ENCODE assay signal across 24 cellular contexts in the genomic region with DNA sequence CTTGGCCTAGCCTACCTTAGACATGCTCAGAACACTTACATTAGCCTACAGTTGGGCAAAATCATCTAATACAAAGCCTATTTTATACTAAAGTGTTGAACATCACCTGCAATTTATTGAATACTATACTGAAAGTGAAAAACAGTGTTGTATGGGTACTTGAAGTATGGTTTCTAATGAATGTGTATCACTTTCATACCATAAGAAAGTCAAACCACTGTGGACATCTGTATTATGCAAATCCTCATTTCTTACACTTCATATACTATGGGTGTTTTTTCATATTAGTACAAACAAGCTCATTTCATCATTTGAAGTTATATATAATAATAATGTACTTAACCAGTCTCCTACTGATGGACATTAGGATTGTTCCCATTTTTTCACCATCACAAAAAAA. TPM values are rescaled to one million over a fixed set of nuclear protein-coding genes. Genes with fewer than 3 reads are reported as not detected.
DNase-seq lines count a peak whose midpoint lies in the region; ATAC-seq, FAIRE-seq and TF ChIP-seq lines count a peak whose summit lies in the region.
"Had no signal": no experiment of that assay in that cellular context is flagged by ENCODE, and none has a peak within 500 bp of the region (broad histone marks: within the 10 kb centered on the region; RNA-seq: fewer than 3 reads in every experiment).

No MANE protein-coding gene starts in this region.

- RAD21 ChIA-PET in GM12878 (lab: Charles Lee; ENCODE audit: unreplicated experiment) = no interaction called here

- SMC1A ChIA-PET in GM12878 (lab: Charles Lee; ENCODE audit: uncharacterized antibody, unreplicated experiment) = no interaction called here

- no peak for TF ChIP-seq CTCF in GM12878 (IDR thresholded peaks at IDR 0.05 in 2 of 3, conservative IDR thresholded peaks at IDR 0.05 in 1 of 3; ENCODE audit: control insufficient read depth in 2 of 3, extremely low read depth in 1 of 3, insufficient read depth in 1 of 3, low read depth in 3 of 3, low read length in 3 of 3)
- TF ChIP-seq CTCF in kidney (IDR thresholded peaks at IDR 0.05; ENCODE audit: borderline replicate concordance, extremely low read depth, insufficient read depth) = no peak
- no peak for TF ChIP-seq CTCF in HFFc6 (IDR thresholded peaks at IDR 0.05)
- TF ChIP-seq CTCF in hepatocyte (IDR thresholded peaks at IDR 0.05; ENCODE audit: poor library complexity) = no peak

- POLR2A ChIA-PET in GM12878 (lab: Charles Lee) = no interaction called here

- H3K4me3 Mint-ChIP-seq in HFFc6 = no peak overlapping the region
- H3K4me3 Mint-ChIP-seq: central memory CD8-positive, alpha-beta T cell; neural crest cell had no signal

- no peak for TF ChIP-seq POLR2A in GM12878 (IDR thresholded peaks at IDR 0.05; ENCODE audit: low read depth, low read length)

- no peaks in the 10 kb centered on the region; the same call in 1 of the 2 replicates for H4K20me1 ChIP-seq in GM12878 (ENCODE audit: control insufficient read depth, insufficient read depth)
- no peaks in the 10 kb centered on the region for H4K20me1 ChIP-seq in hepatocyte (ENCODE audit: insufficient read depth, poor library complexity, severe bottlenecking)

- H3K9me3 Mint-ChIP-seq in HFFc6 = no peaks in the 10 kb centered on the region
- H3K9me3 Mint-ChIP-seq: central memory CD8-positive, alpha-beta T cell; neural crest cell had no signal

- H3K36me3 ChIP-seq in GM12878 (ENCODE audit: control insufficient read depth in 2 of 2, insufficient read depth in 2 of 2, low read length in 1 of 2) = no peaks in the 10 kb centered on the region
- no peaks in the 10 kb centered on the region for H3K36me3 ChIP-seq in kidney (ENCODE audit: control insufficient read depth in 1 of 2, insufficient read depth in 2 of 2, low read length in 2 of 2)
- H3K36me3 ChIP-seq in hepatocyte (replicated peaks; ENCODE audit: insufficient read depth, low read depth) = no peaks in the 10 kb centered on the region
- H3K36me3 ChIP-seq: esophagus muscularis mucosa, left lung had no signal

- BruUV-seq in GM12878 (replicated peaks; lab: Mats Ljungman, UMichigan) = no TSS peak

- H3K27ac ChIP-seq in GM12878 (ENCODE audit: control insufficient read depth, insufficient read depth) = no peak overlapping the region
- H3K27ac ChIP-seq in kidney (ENCODE audit: low read depth in 2 of 2, low read length in 2 of 2) = no peak overlapping the region
- H3K27ac ChIP-seq in hepatocyte = no peak overlapping the region
- H3K27ac ChIP-seq: esophagus muscularis mucosa, left lung had no signal

- H3K9me3 ChIP-seq in GM12878 (replicated peaks; ENCODE audit: control insufficient read depth, insufficient read depth, low read length) (no peaks in the 10 kb centered on the region), kidney (ENCODE audit: control insufficient read depth in 1 of 2, low read length in 2 of 2) (no peaks in the 10 kb centered on the region), hepatocyte (ENCODE audit: low read depth) (no peaks in the 10 kb centered on the region)
- H3K9me3 ChIP-seq: esophagus muscularis mucosa, left lung had no signal

- in situ Hi-C loops in GM12878 (cut with MboI) = no loop called here

- no peak for TF ChIP-seq EP300 in GM12878 (IDR thresholded peaks at IDR 0.05; ENCODE audit: borderline replicate concordance in 1 of 2, control insufficient read depth in 1 of 2, low read depth in 2 of 2, low read length in 2 of 2)

- peak; percentile 90 for ATAC-seq in GM19452 (IDR thresholded peaks at IDR 0.05; ENCODE audit: unreplicated experiment)
- ATAC-seq in GM21825 (IDR thresholded peaks at IDR 0.05; ENCODE audit: unreplicated experiment) = peak; percentile 65
- ATAC-seq in HG03139 (IDR thresholded peaks at IDR 0.05; ENCODE audit: unreplicated experiment) = peak; percentile 68
- peak; percentile 62 for ATAC-seq in GM12878
- ATAC-seq: left lung, Panc1 had no signal

- no peak overlapping the region for H3K27ac Mint-ChIP-seq in HFFc6

- H3K9ac ChIP-seq in GM12878 (ENCODE audit: control insufficient read depth, insufficient read depth, low read length) (no peak overlapping the region), kidney (ENCODE audit: low read length in 2 of 2) (no peak overlapping the region)

- CTCF ChIA-PET in GM12878 (lab: Yijun Ruan, JAX) = no interaction called here

- no peak overlapping the region for H3K4me2 ChIP-seq in GM12878 (ENCODE audit: control insufficient read depth, insufficient read depth)
- no peak overlapping the region for H3K4me2 ChIP-seq in hepatocyte

- DNase-seq in GM12878 (ENCODE audit: low read depth, low spot score) (no peak), kidney (no peak), HT-29 (ENCODE audit: low spot score) (no peak), HFFc6 (no peak), hepatocyte (ENCODE audit: low spot score) (no peak)
- DNase-seq: AML-193; amygdala; COR-L47; effector CD4-positive, alpha-beta T cell; left lung; NCI-H2227 treated with DMSO at 0.1 percent for 48 hours; retina; stimulated activated CD4-positive, alpha-beta T cell treated with anti-CD3 and anti-CD28 coated beads, Interleukin-12 subunit alpha, Interleukin-12 subunit beta, amount 100 ng/mL, for 4 hours had no signal

- TF ChIP-seq RAD21 in GM12878 (IDR thresholded peaks at IDR 0.05; ENCODE audit: insufficient read depth, low read depth, low read length) = no peak

- H3K36me3 Mint-ChIP-seq in HFFc6 (ENCODE audit: low read depth) = no peaks in the 10 kb centered on the region

- H3K79me2 ChIP-seq in GM12878 (ENCODE audit: control insufficient read depth, insufficient read depth, low read length) (no peaks in the 10 kb centered on the region), hepatocyte (no peaks in the 10 kb centered on the region)

- H3K4me3 ChIP-seq in GM12878 = no peak overlapping the region
- H3K4me3 ChIP-seq in kidney (ENCODE audit: low read length in 2 of 2) = no peak overlapping the region
- no peak overlapping the region for H3K4me3 ChIP-seq in hepatocyte
- H3K4me3 ChIP-seq: esophagus muscularis mucosa, left lung had no signal

- H3K27me3 Mint-ChIP-seq in HFFc6 (ENCODE audit: insufficient read depth) = no peaks in the 10 kb centered on the region
- H3K27me3 Mint-ChIP-seq: central memory CD8-positive, alpha-beta T cell had no signal

- intact Hi-C loops in GM12878 (cut with micrococcal nuclease; ENCODE audit: unreplicated experiment) (no loop called here), kidney (cut with DNase I) (no loop called here)

- H3K9me2 ChIP-seq in hepatocyte (replicated peaks; ENCODE audit: insufficient read depth) = no peaks in the 10 kb centered on the region

- H3K4me1 Mint-ChIP-seq in HFFc6 (ENCODE audit: low read depth) = no peaks in the 10 kb centered on the region
- H3K4me1 Mint-ChIP-seq: central memory CD8-positive, alpha-beta T cell; neural crest cell had no signal

- H2AFZ ChIP-seq in GM12878 (ENCODE audit: control insufficient read depth, low read depth, low read length) (no peak overlapping the region), hepatocyte (no peak overlapping the region)

- FAIRE-seq in GM12878 (lab: Jason Lieb, UNC) = peak; percentile 41
- no peak for FAIRE-seq in kidney (lab: Jason Lieb, UNC)

- no peaks in the 10 kb centered on the region for H3K27me3 ChIP-seq in GM12878 (replicated peaks in 1 of 2; ENCODE audit: control insufficient read depth in 2 of 2, insufficient read depth in 2 of 2, low read length in 1 of 2)
- no peaks in the 10 kb centered on the region for H3K27me3 ChIP-seq in hepatocyte
- H3K27me3 ChIP-seq: esophagus muscularis mucosa, left lung had no signal

- H3K4me1 ChIP-seq in GM12878 (ENCODE audit: control insufficient read depth, insufficient read depth, low read length) = no peaks in the 10 kb centered on the region
- no peaks in the 10 kb centered on the region for H3K4me1 ChIP-seq in kidney (ENCODE audit: control insufficient read depth in 1 of 2, insufficient read depth in 1 of 2, low read depth in 1 of 2, low read length in 2 of 2)
- no peaks in the 10 kb centered on the region for H3K4me1 ChIP-seq in hepatocyte (ENCODE audit: insufficient read depth)
- H3K4me1 ChIP-seq: esophagus muscularis mucosa, left lung had no signal

RNA-seq across cellular contexts. Expression of a gene that starts 41.2 kb away (rescaled TPM):
- not detected in 2 replicates for total RNA-seq in GM12878 (2013; cell fraction: nucleolus; rRNA removed)
- not detected in 2 replicates for total RNA-seq in GM12878 (2014; rRNA removed)
- not detected in 2 replicates for total RNA-seq in GM12878 (2014; rRNA removed; fragmentation: Illumina TruSeq; extraction: Trizol)
- total RNA-seq in GM12878 (2021) = not detected in 2 replicates
- not detected for polyA plus RNA-seq in GM12878 (2011; ENCODE audit: low read depth)
- 0.01 TPM in 1 of 2 replicates, not detected in the other for polyA plus RNA-seq in GM12878 (2011; rRNA removed)
- not detected in 2 replicates for polyA plus RNA-seq in GM12878 (2011; cell fraction: cytosol; rRNA removed)
- not detected in 2 replicates for polyA plus RNA-seq in GM12878 (2011; cell fraction: nucleus; rRNA removed)
- not detected in 2 replicates for polyA plus RNA-seq in GM12878 (2012)
- not detected in 2 replicates for polyA plus RNA-seq in GM12878 (2014; fragmentation: Illumina TruSeq; extraction: Trizol)
- not detected for polyA plus RNA-seq in GM12878 (2014; fragmentation: Nextera tagmentation; extraction: Ambion mirVana)
- polyA plus RNA-seq in GM12878 (2014; rRNA removed) = not detected in 2 replicates
- polyA plus RNA-seq in GM12878 (2016; fragmentation: Nextera tagmentation; extraction: Ambion mirVana) = not detected
- polyA minus RNA-seq in GM12878 (2011; rRNA and poly(A)+ RNA removed) = 0.15 TPM in 1 of 2 replicates, not detected in the other
- polyA minus RNA-seq in GM12878 (2011; cell fraction: cytosol; rRNA and poly(A)+ RNA removed) = not detected in 2 replicates
- not detected in 2 replicates for polyA minus RNA-seq in GM12878 (2011; cell fraction: nucleus; rRNA and poly(A)+ RNA removed)
- total RNA-seq in kidney = 0.47 TPM
- polyA plus RNA-seq in kidney (ENCODE audit: insufficient read depth, low read depth, low replicate concordance) = 1.5 TPM
- 0.03 TPM in 1 of 2 replicates, not detected in the other for total RNA-seq in HT-29 (2014; rRNA removed; shearing (Covaris generic))
- total RNA-seq in HFFc6 (2021; fragmentation: NEBNext Ultra II Directional; extraction: Animal tissue kit (Norgen Biotek cat#: 25700)) = not detected
- not detected in 2 replicates for total RNA-seq in hepatocyte
- not detected in 2 replicates for polyA plus RNA-seq in hepatocyte
- total RNA-seq: glomerular endothelial cell, MCF 10A, neural crest cell had no signal

RNA-seq across cellular contexts. Expression of a gene that starts 57.1 kb away (rescaled TPM):
- not detected in 2 replicates for total RNA-seq in GM12878 (2013; cell fraction: nucleolus; rRNA removed)
- not detected in 2 replicates for total RNA-seq in GM12878 (2014; rRNA removed)
- not detected in 2 replicates for total RNA-seq in GM12878 (2014; rRNA removed; fragmentation: Illumina TruSeq; extraction: Trizol)
- total RNA-seq in GM12878 (2021) = not detected in 2 replicates
- polyA plus RNA-seq in GM12878 (2011; ENCODE audit: low read depth) = not detected
- not detected in 2 replicates for polyA plus RNA-seq in GM12878 (2011; rRNA removed)
- polyA plus RNA-seq in GM12878 (2011; cell fraction: cytosol; rRNA removed) = not detected in 2 replicates
- polyA plus RNA-seq in GM12878 (2011; cell fraction: nucleus; rRNA removed) = not detected in 2 replicates
- not detected in 2 replicates for polyA plus RNA-seq in GM12878 (2012)
- polyA plus RNA-seq in GM12878 (2014; fragmentation: Illumina TruSeq; extraction: Trizol) = not detected in 2 replicates
- not detected for polyA plus RNA-seq in GM12878 (2014; fragmentation: Nextera tagmentation; extraction: Ambion mirVana)
- polyA plus RNA-seq in GM12878 (2014; rRNA removed) = not detected in 2 replicates
- not detected for polyA plus RNA-seq in GM12878 (2016; fragmentation: Nextera tagmentation; extraction: Ambion mirVana)
- not detected in 2 replicates for polyA minus RNA-seq in GM12878 (2011; rRNA and poly(A)+ RNA removed)
- not detected in 2 replicates for polyA minus RNA-seq in GM12878 (2011; cell fraction: cytosol; rRNA and poly(A)+ RNA removed)
- polyA minus RNA-seq in GM12878 (2011; cell fraction: nucleus; rRNA and poly(A)+ RNA removed) = not detected in 2 replicates
- total RNA-seq in kidney = 1.2 TPM
- polyA plus RNA-seq in kidney (ENCODE audit: insufficient read depth, low read depth, low replicate concordance) = 446 TPM
- total RNA-seq in HT-29 (2014; rRNA removed; shearing (Covaris generic)) = not detected in 2 replicates
- not detected for total RNA-seq in HFFc6 (2021; fragmentation: NEBNext Ultra II Directional; extraction: Animal tissue kit (Norgen Biotek cat#: 25700))
- not detected in 2 replicates for total RNA-seq in hepatocyte
- polyA plus RNA-seq in hepatocyte = not detected in 2 replicates
- total RNA-seq: Daoy, esophagus muscularis mucosa, glomerular endothelial cell, left lung, MCF 10A, neural crest cell, SK-MEL-5 had no signal
